10 cellular contexts compared by ENCODE assay signal in the genomic region with DNA sequence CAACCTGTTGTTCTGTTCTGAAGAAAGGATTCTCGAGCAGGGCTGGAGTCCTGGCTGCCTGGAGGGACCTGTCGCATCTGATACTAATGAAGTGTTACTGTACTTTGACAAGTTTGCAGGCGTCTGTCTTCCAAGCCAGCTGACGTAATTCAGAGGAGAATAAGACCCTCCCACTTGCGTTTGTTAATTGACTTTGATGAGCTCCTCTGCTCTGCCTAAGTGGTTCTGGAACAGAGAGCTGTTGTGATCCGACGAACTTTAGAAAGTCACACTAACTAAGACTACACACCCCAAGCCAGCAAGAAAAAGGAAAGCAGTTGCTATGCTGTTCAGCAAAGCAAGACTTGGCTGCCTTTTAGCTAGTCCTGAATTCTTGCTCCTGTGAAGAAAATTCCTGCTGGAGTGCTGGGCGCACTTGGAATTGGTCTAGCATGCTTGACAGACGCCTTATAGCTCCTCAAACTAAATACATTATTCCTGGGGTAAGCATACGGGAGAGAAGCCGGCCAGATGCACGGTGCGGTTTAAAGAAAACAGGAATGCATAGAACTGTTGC.
A peak's percentile ranks its signal among the peaks of the same experiment; 100 is the strongest.
DNase-seq lines count a peak whose midpoint lies in the region; ATAC-seq, FAIRE-seq and TF ChIP-seq lines count a peak whose summit lies in the region.
"Had no signal": no experiment of that assay in that cellular context is flagged by ENCODE, and none has a peak within 500 bp of the region (broad histone marks: within the 10 kb centered on the region; RNA-seq: fewer than 3 reads in every experiment).

No MANE protein-coding gene starts in this region.

- ATAC-seq in HG03432 (IDR thresholded peaks at IDR 0.05; ENCODE audit: unreplicated experiment), result no peak
- no peak for ATAC-seq in HG02981 (IDR thresholded peaks at IDR 0.05; ENCODE audit: unreplicated experiment)
- ATAC-seq: stimulated activated naive B cell treated with anti-CD40 and anti-IgM and Interleukin-4, amounts not matched to agents 10 μg/mL and 1 μg/mL and 100 μg/mL, for 72 hours had no signal

- H3K14ac ChIP-seq in neuronal stem cell (ENCODE audit: low read length), result no peak overlapping the region

- no peak overlapping the region for H3K4ac ChIP-seq in neuronal stem cell (ENCODE audit: low read length)

- H2BK15ac ChIP-seq in neuronal stem cell (ENCODE audit: low read length), result no peak overlapping the region

- no peaks in the 10 kb centered on the region for H3K36me3 ChIP-seq in keratinocyte (ENCODE audit: control insufficient read depth in 2 of 2, extremely low read depth in 1 of 2, insufficient read depth in 2 of 2, low read length in 2 of 2)
- no peaks in the 10 kb centered on the region for H3K36me3 ChIP-seq in sigmoid colon
- H3K36me3 ChIP-seq in neuronal stem cell (replicated peaks in 1 of 2; ENCODE audit: control insufficient read depth in 2 of 2, insufficient read depth in 2 of 2, low read length in 2 of 2), result no peaks in the 10 kb centered on the region

- H2AFZ ChIP-seq in keratinocyte (ENCODE audit: control insufficient read depth, low read length) (no peak overlapping the region), neuronal stem cell (ENCODE audit: low read length) (no peak overlapping the region)

- H3K23ac ChIP-seq in neuronal stem cell (ENCODE audit: low read depth, low read length, poor library complexity), result no peak overlapping the region

- H3K4me1 ChIP-seq in keratinocyte (ENCODE audit: control insufficient read depth, extremely low read depth, insufficient read depth, low read length), result no peaks in the 10 kb centered on the region
- H3K4me1 ChIP-seq in sigmoid colon, result peaks cover 0 to 18% (median 8%) of the 10 kb centered on the region in 4 donors
- H3K4me1 ChIP-seq in neuronal stem cell (ENCODE audit: control insufficient read depth in 2 of 2, insufficient read depth in 1 of 2, low read depth in 1 of 2, low read length in 2 of 2), result no peaks in the 10 kb centered on the region

- H4K8ac ChIP-seq in neuronal stem cell (ENCODE audit: low read depth, low read length), result no peak overlapping the region

- dilution Hi-C loops in keratinocyte (cut with MboI; ENCODE audit: extremely low pct_ligation_motif_present, low sequenced_read_pairs), result no loop called here

- H2AK5ac ChIP-seq in neuronal stem cell (ENCODE audit: low read depth, low read length), result no peak overlapping the region

- no peak overlapping the region for H3K18ac ChIP-seq in neuronal stem cell (ENCODE audit: low read length)

- FAIRE-seq in keratinocyte (lab: Jason Lieb, UNC), result no peak
- FAIRE-seq: GM18507 had no signal

- H3K9me1 ChIP-seq in keratinocyte (ENCODE audit: control insufficient read depth, extremely low read depth, insufficient read depth, low read length), result no peaks in the 10 kb centered on the region

- no peak for TF ChIP-seq EP300 in sigmoid colon (IDR thresholded peaks at IDR 0.05)

- no peak overlapping the region for H3K27ac ChIP-seq in keratinocyte (ENCODE audit: control insufficient read depth, insufficient read depth, low read length)
- peak overlapping the region; percentile 10 to 76 (median 58) for H3K27ac ChIP-seq in sigmoid colon
- no peak overlapping the region for H3K27ac ChIP-seq in neuronal stem cell (replicated peaks; ENCODE audit: low read length)

- H4K20me1 ChIP-seq in keratinocyte (ENCODE audit: control insufficient read depth, extremely low read depth, insufficient read depth, low read length), result no peaks in the 10 kb centered on the region

- TF ChIP-seq CTCF in cardiac fibroblast (IDR thresholded peaks at IDR 0.05; ENCODE audit: low read depth, low read length) (no peak), keratinocyte (optimal IDR thresholded peaks at IDR 0.05 in 1 of 3, IDR thresholded peaks at IDR 0.05 in 1 of 3, conservative IDR thresholded peaks at IDR 0.05 in 1 of 3; ENCODE audit: extremely low read depth in 1 of 3, insufficient read depth in 2 of 3, low read length in 3 of 3) (no peak), sigmoid colon (IDR thresholded peaks at IDR 0.05) (no peak)

- H2BK120ac ChIP-seq in neuronal stem cell (ENCODE audit: low read depth, low read length), result no peak overlapping the region

- TF ChIP-seq POLR2A in sigmoid colon (IDR thresholded peaks at IDR 0.05), result no peak

- 58 to 69% methylated on average over 13 of the region's 13 CpGs for WGBS in sigmoid colon, 2 donors
- no CpG with 5 or more reads among the region's 13 CpGs for WGBS in neuronal stem cell (ENCODE audit: extremely low coverage in 2 of 2, insufficient read length in 2 of 2, insufficient replicate concordance in 1 of 2), 2 donors

- no peaks in the 10 kb centered on the region for H3K79me1 ChIP-seq in neuronal stem cell (ENCODE audit: low read depth, low read length)

- intact Hi-C loops in sigmoid colon (cut with DNase I), result no loop called here

- no peak overlapping the region for H4K91ac ChIP-seq in neuronal stem cell (ENCODE audit: low read depth, low read length, poor library complexity)

- H3K79me2 ChIP-seq in keratinocyte (ENCODE audit: control insufficient read depth, insufficient read depth, low read length), result no peaks in the 10 kb centered on the region

- no peaks in the 10 kb centered on the region for H3K27me3 ChIP-seq in keratinocyte (ENCODE audit: control insufficient read depth, extremely low read depth, insufficient read depth, low read length)
- H3K27me3 ChIP-seq in sigmoid colon, result no peaks in the 10 kb centered on the region
- no peaks in the 10 kb centered on the region for H3K27me3 ChIP-seq in neuronal stem cell (ENCODE audit: control insufficient read depth in 3 of 3, insufficient read depth in 3 of 3, low read depth in 1 of 3, low read length in 3 of 3)

- peak overlapping the region; percentile 42 for H3K4me2 ChIP-seq in keratinocyte (ENCODE audit: control insufficient read depth, extremely low read depth, insufficient read depth, low read depth, low read length)
- no peak overlapping the region for H3K4me2 ChIP-seq in neuronal stem cell (ENCODE audit: insufficient read depth, low read length, poor library complexity, severe bottlenecking)

- H2BK12ac ChIP-seq in neuronal stem cell (ENCODE audit: low read length), result no peak overlapping the region

- H3K4me3 ChIP-seq in cardiac fibroblast (replicated peaks in 1 of 2; ENCODE audit: low read depth in 2 of 2, low read length in 2 of 2) (peak overlapping the region in 1 of 2 donors; percentile 34), keratinocyte (ENCODE audit: control insufficient read depth in 2 of 3, extremely low read depth in 1 of 3, insufficient read depth in 2 of 3, low read depth in 1 of 3, low read length in 3 of 3) (peak overlapping the region in 1 of 3 experiments; percentile 18), sigmoid colon (peak overlapping the region; percentile 3 to 49 (median 31)), neuronal stem cell (ENCODE audit: low read length in 2 of 2) (no peak overlapping the region)

- H3K9ac ChIP-seq in keratinocyte (ENCODE audit: control insufficient read depth, extremely low read depth, insufficient read depth, low read length) (no peak overlapping the region), neuronal stem cell (ENCODE audit: low read depth, low read length, poor library complexity) (no peak overlapping the region)

- DNase-seq in ELR (ENCODE audit: low read depth), result peak; percentile 1
- peak; percentile 13 to 38 for DNase-seq in cardiac fibroblast (ENCODE audit: low read depth in 2 of 2)
- no peak for DNase-seq in keratinocyte (ENCODE audit: low read depth, low spot score)
- DNase-seq in sigmoid colon, result no peak
- no peak for DNase-seq in neuronal stem cell (ENCODE audit: low spot score)
- DNase-seq in activated gamma-delta T cell treated with Interleukin-2 at 50 U/mL for 16 hours, result no peak
- DNase-seq: stimulated activated naive B cell treated with anti-CD40 and anti-IgM and Interleukin-4, amounts not matched to agents 10 μg/mL and 1 μg/mL and 100 μg/mL, for 72 hours had no signal

- no peaks in the 10 kb centered on the region for H3K9me3 ChIP-seq in keratinocyte (ENCODE audit: control insufficient read depth, low read depth, low read length)
- no peaks in the 10 kb centered on the region for H3K9me3 ChIP-seq in sigmoid colon
- no peaks in the 10 kb centered on the region for H3K9me3 ChIP-seq in neuronal stem cell (replicated peaks in 1 of 2; ENCODE audit: control insufficient read depth in 2 of 2, insufficient read depth in 1 of 2, low read depth in 1 of 2, low read length in 2 of 2)

- H2BK5ac ChIP-seq in neuronal stem cell (ENCODE audit: low read length), result no peak overlapping the region

Comparison
In these comparisons a context has a peak if more than half of its experiments do, and no peak if none do; other contexts are left out.
1. DNase-seq: peak in ELR (single experiment) and cardiac fibroblast (2 of 2); none in keratinocyte (single experiment), sigmoid colon (single experiment), neuronal stem cell (single experiment) and activated gamma-delta T cell treated with Interleukin-2 at 50 U/mL for 16 hours (single experiment).
2. H3K4me3 ChIP-seq: peak in sigmoid colon (4 of 4); none in neuronal stem cell (0 of 2).
3. H3K27ac ChIP-seq: peak in sigmoid colon (4 of 4); none in keratinocyte (single experiment) and neuronal stem cell (single experiment).